8 cellular contexts compared by ENCODE assay signal in genomic region chr10:24726029-24726428, GRCh38. TPM values are rescaled to one million over a fixed set of nuclear protein-coding genes. Genes with fewer than 3 reads are reported as not detected.
DNase-seq lines count a peak whose midpoint lies in the region; ATAC-seq and TF ChIP-seq lines count a peak whose summit lies in the region.
"Not testable (repeated sequence)": the region's sequence is repeated elsewhere in the genome, so short reads cannot be mapped to it uniquely, and the experiment has no call there.

No MANE protein-coding gene starts in this region.

- CTCF ChIA-PET in CD4-positive, alpha-beta memory T cell (lab: Charles Lee; ENCODE audit: partially characterized antibody), result interaction anchor here (1.2 to 1.7 kb wide), 3 partner anchors 12 to 226 kb away, joined by 3 to 5 read pairs (median 4); partner anchors contain the start of gene PRTFDC1
- CTCF ChIA-PET in naive thymus-derived CD4-positive, alpha-beta T cell (lab: Charles Lee), result interaction anchor here (0.9 to 1.0 kb wide), 2 partner anchors 226 to 259 kb away, joined by 3 to 4 read pairs; no protein-coding TSS in a partner anchor

- not testable (repeated sequence) for H3K4me3 ChIP-seq in BLaER1 treated with 17β-estradiol and CSF1 and Interleukin-3, amounts not matched to agents 10 nM and 100 nM; CD4-positive, alpha-beta memory T cell (ENCODE audit: low read length in 2 of 2); naive thymus-derived CD4-positive, alpha-beta T cell (ENCODE audit: low read length)

- H3K27me3 ChIP-seq in BLaER1 treated with 17β-estradiol and CSF1 and Interleukin-3, amounts not matched to agents 10 nM and 100 nM; CD4-positive, alpha-beta memory T cell (ENCODE audit: insufficient read depth, low read length); layer of hippocampus (ENCODE audit: control insufficient read depth, insufficient read depth, low read length); naive thymus-derived CD4-positive, alpha-beta T cell (ENCODE audit: control insufficient read depth in 2 of 2, insufficient read depth in 2 of 2, low read length in 2 of 2): not testable (repeated sequence)

- H3K36me3 ChIP-seq in BLaER1 treated with 17β-estradiol and CSF1 and Interleukin-3, amounts not matched to agents 10 nM and 100 nM; CD4-positive, alpha-beta memory T cell (ENCODE audit: insufficient read depth, low read length); naive thymus-derived CD4-positive, alpha-beta T cell (ENCODE audit: control insufficient read depth in 2 of 3, insufficient read depth in 3 of 3, low read length in 3 of 3): not testable (repeated sequence)

- H3K4me3 Mint-ChIP-seq in CD4-positive, alpha-beta memory T cell, result peak overlapping the region in 2 of 8 donors; percentile 61
- peak overlapping the region; percentile 88 for H3K4me3 Mint-ChIP-seq in activated T-helper 17 cell treated with anti-CD3 and anti-CD28 coated beads, Interleukin-2, amount 50 U/mL, for 72 hours
- H3K4me3 Mint-ChIP-seq in brain (peak overlapping the region in 3 of 5 experiments; percentile 10 to 95 (median 95)), nephron (peak overlapping the region; percentile 29 to 99 (median 97)), neural crest cell (peak overlapping the region; percentile 98)
- H3K4me3 Mint-ChIP-seq in naive thymus-derived CD4-positive, alpha-beta T cell, result peak overlapping the region in 1 of 10 donors; percentile 30

- not testable (repeated sequence) for TF ChIP-seq CTCF in brain (conservative IDR thresholded peaks at IDR 0.05); nephron (IDR thresholded peaks at IDR 0.05; ENCODE audit: unreplicated experiment in 3 of 3); neural crest cell (conservative IDR thresholded peaks at IDR 0.05)

- not testable (repeated sequence) for H3K27me3 Mint-ChIP-seq in CD4-positive, alpha-beta memory T cell; activated T-helper 17 cell treated with anti-CD3 and anti-CD28 coated beads, Interleukin-2, amount 50 U/mL, for 72 hours; brain; naive thymus-derived CD4-positive, alpha-beta T cell; nephron (ENCODE audit: low read depth); neural crest cell (ENCODE audit: low read depth)

- peak overlapping the region in 4 of 7 donors; percentile 41 to 89 (median 79) for H3K27ac Mint-ChIP-seq in CD4-positive, alpha-beta memory T cell
- not testable (repeated sequence) for H3K27ac Mint-ChIP-seq in activated T-helper 17 cell treated with anti-CD3 and anti-CD28 coated beads, Interleukin-2, amount 50 U/mL, for 72 hours; nephron; neural crest cell (ENCODE audit: unreplicated experiment)
- H3K27ac Mint-ChIP-seq in brain, result peak overlapping the region in 4 of 5 experiments; percentile 98 to 99 (median 99)
- peak overlapping the region in 5 of 9 donors; percentile 25 to 87 (median 38) for H3K27ac Mint-ChIP-seq in naive thymus-derived CD4-positive, alpha-beta T cell

- POLR2A ChIA-PET in CD4-positive, alpha-beta memory T cell (lab: Charles Lee; ENCODE audit: partially characterized antibody), result interaction anchor here (1.4 to 5.7 kb wide), 3 partner anchors 103 to 290 kb away, joined by 4 to 46 read pairs (median 27); partner anchors contain the start of genes ENKUR and THNSL1
- POLR2A ChIA-PET in naive thymus-derived CD4-positive, alpha-beta T cell (lab: Charles Lee), result interaction anchor here (0.8 kb wide), 1 partner anchor 227 kb away, joined by 3 read pairs; no protein-coding TSS in a partner anchor

- not testable (repeated sequence) for ATAC-seq in activated T-helper 17 cell treated with anti-CD3 and anti-CD28 coated beads, Interleukin-2, amount 50 U/mL, for 72 hours (replicated peaks); naive thymus-derived CD4-positive, alpha-beta T cell

- peak overlapping the region in 4 of 11 experiments; percentile 68 to 86 (median 80); a peak in 7 of 22 replicates for H3K27ac ChIP-seq in BLaER1 treated with 17β-estradiol and CSF1 and Interleukin-3, amounts not matched to agents 10 nM and 100 nM
- not testable (repeated sequence) for H3K27ac ChIP-seq in CD4-positive, alpha-beta memory T cell (ENCODE audit: low read depth, low read length); naive thymus-derived CD4-positive, alpha-beta T cell (ENCODE audit: low read depth, low read length)
- peak overlapping the region; percentile 97 for H3K27ac ChIP-seq in layer of hippocampus (ENCODE audit: low read depth, low read length)

- peaks cover 8 to 17% (median 13%) of the 10 kb centered on the region in 11 experiments; a peak in 21 of 22 replicates for H4K20me1 ChIP-seq in BLaER1 treated with 17β-estradiol and CSF1 and Interleukin-3, amounts not matched to agents 10 nM and 100 nM

- DNase-seq in CD4-positive, alpha-beta memory T cell; naive thymus-derived CD4-positive, alpha-beta T cell; neural crest cell (ENCODE audit: low read depth, low spot score): not testable (repeated sequence)

- not testable (repeated sequence) for H3K9ac ChIP-seq in BLaER1 treated with 17β-estradiol and CSF1 and Interleukin-3, amounts not matched to agents 10 nM and 100 nM

- H3K9me3 ChIP-seq in BLaER1 treated with 17β-estradiol and CSF1 and Interleukin-3, amounts not matched to agents 10 nM and 100 nM (replicated peaks in 1 of 11); CD4-positive, alpha-beta memory T cell (ENCODE audit: control insufficient read depth in 1 of 2, low read length in 2 of 2); naive thymus-derived CD4-positive, alpha-beta T cell (ENCODE audit: control insufficient read depth in 2 of 3, low read length in 3 of 3): not testable (repeated sequence)

- H3K9me3 Mint-ChIP-seq in CD4-positive, alpha-beta memory T cell; activated T-helper 17 cell treated with anti-CD3 and anti-CD28 coated beads, Interleukin-2, amount 50 U/mL, for 72 hours; brain; naive thymus-derived CD4-positive, alpha-beta T cell; nephron; neural crest cell: not testable (repeated sequence)

- H3K4me2 ChIP-seq in BLaER1 treated with 17β-estradiol and CSF1 and Interleukin-3, amounts not matched to agents 10 nM and 100 nM, result peak overlapping the region in 7 of 11 experiments; percentile 28 to 97 (median 95); a peak in 9 of 22 replicates

- intact Hi-C loops in CD4-positive, alpha-beta memory T cell (cut with micrococcal nuclease), result not testable (repeated sequence)
- intact Hi-C loops in naive thymus-derived CD4-positive, alpha-beta T cell (cut with micrococcal nuclease), result loop anchor here in 1 of 2 donors (10.0 kb wide), 1 partner anchor 261 kb away; no protein-coding TSS in a partner anchor

- H3K36me3 Mint-ChIP-seq in CD4-positive, alpha-beta memory T cell; brain; naive thymus-derived CD4-positive, alpha-beta T cell; nephron (ENCODE audit: low read depth); neural crest cell (ENCODE audit: low read depth): not testable (repeated sequence)
- H3K36me3 Mint-ChIP-seq in activated T-helper 17 cell treated with anti-CD3 and anti-CD28 coated beads, Interleukin-2, amount 50 U/mL, for 72 hours (ENCODE audit: low read depth), result peaks cover 12% of the 10 kb centered on the region

- H3K4me1 Mint-ChIP-seq in CD4-positive, alpha-beta memory T cell, result peaks cover 3 to 19% (median 12%) of the 10 kb centered on the region in 4 donors
- H3K4me1 Mint-ChIP-seq in activated T-helper 17 cell treated with anti-CD3 and anti-CD28 coated beads, Interleukin-2, amount 50 U/mL, for 72 hours; nephron: not testable (repeated sequence)
- peaks cover 20% of the 10 kb centered on the region for H3K4me1 Mint-ChIP-seq in brain
- H3K4me1 Mint-ChIP-seq in naive thymus-derived CD4-positive, alpha-beta T cell, result peaks cover 4 to 19% (median 13%) of the 10 kb centered on the region in 7 donors
- peaks cover 23% of the 10 kb centered on the region for H3K4me1 Mint-ChIP-seq in neural crest cell

- H3K4me1 ChIP-seq in BLaER1 treated with 17β-estradiol and CSF1 and Interleukin-3, amounts not matched to agents 10 nM and 100 nM, result peaks cover 33 to 51% (median 47%) of the 10 kb centered on the region in 10 experiments
- peaks cover 14% of the 10 kb centered on the region for H3K4me1 ChIP-seq in CD4-positive, alpha-beta memory T cell (ENCODE audit: insufficient read depth, low read length)
- peaks cover 0 to 12% of the 10 kb centered on the region in 2 donors for H3K4me1 ChIP-seq in naive thymus-derived CD4-positive, alpha-beta T cell (ENCODE audit: control insufficient read depth in 2 of 2, insufficient read depth in 2 of 2, low read length in 2 of 2)

RNA-seq across cellular contexts. Expression of gene ARHGAP21, which starts 2.3 kb away (rescaled TPM):
- 10 to 100 TPM; 22.8 to 28.0 TPM for total RNA-seq in CD4-positive, alpha-beta memory T cell
- polyA plus RNA-seq in CD4-positive, alpha-beta memory T cell, result 1 to 10 TPM in 1 of 2 donors, under 1 TPM in 1; 1.00 to 5.7 TPM
- total RNA-seq in activated T-helper 17 cell treated with anti-CD3 and anti-CD28 coated beads, Interleukin-2, amount 50 U/mL, for 72 hours, result 10 to 100 TPM; 28.9 to 30.5 TPM
- 48.1 TPM for polyA plus RNA-seq in brain (ENCODE audit: insufficient read depth, low read depth, low replicate concordance)
- 10 to 100 TPM; 27.3 to 40.0 (median 35.2) TPM for total RNA-seq in naive thymus-derived CD4-positive, alpha-beta T cell
- 10 to 100 TPM in 1 of 2 donors, 1 to 10 TPM in 1; 9.5 to 11.2 TPM for polyA plus RNA-seq in naive thymus-derived CD4-positive, alpha-beta T cell
- 104 and 108 TPM in 2 replicates for total RNA-seq in neural crest cell
